Comparison of ENCODE assay signal across 8 cellular contexts in genomic region chr6:42744351-42744890, GRCh38. TPM values are rescaled to one million over a fixed set of nuclear protein-coding genes. Genes with fewer than 3 reads are reported as not detected.
A peak's percentile ranks its signal among the peaks of the same experiment; 100 is the strongest.
DNase-seq lines count a peak whose midpoint lies in the region; ATAC-seq and TF ChIP-seq lines count a peak whose summit lies in the region.

No MANE protein-coding gene starts in this region.

- intact Hi-C loops in activated naive CD4-positive, alpha-beta T cell treated with anti-CD3 and anti-CD28 coated beads for 36 hours (cut with micrococcal nuclease): loop anchor here (10.0 kb wide), 1 partner anchor 960 kb away; the partner anchor contains the start of genes PRICKLE4 and TOMM6
- intact Hi-C loops in transverse colon (cut with DNase I; ENCODE audit: low total_unique reads): no loop called here
- intact Hi-C loops in sciatic nerve (cut with DNase I): loop anchor here (10.0 kb wide), 1 partner anchor 130 kb away; the partner anchor contains the start of gene RPL7L1

- no peak for TF ChIP-seq POLR2A in transverse colon (IDR thresholded peaks at IDR 0.05)

- no peak overlapping the region for H3K27ac Mint-ChIP-seq in activated naive CD4-positive, alpha-beta T cell treated with anti-CD3 and anti-CD28 coated beads for 36 hours
- peak overlapping the region in 1 of 2 donors; percentile 90 for H3K27ac Mint-ChIP-seq in activated naive CD4-positive, alpha-beta T cell treated with anti-CD3 and anti-CD28 coated beads, Interleukin-2, amount 50 U/mL, for 72 hours
- peak overlapping the region; percentile 52 for H3K27ac Mint-ChIP-seq in activated naive CD8-positive, alpha-beta T cell treated with anti-CD3 and anti-CD28 coated beads, Interleukin-2, amount 50 U/mL, for 24 hours

- in situ Hi-C loops in transverse colon (cut with MboI; ENCODE audit: low pct_ligation_motif_present in 1 of 4, low pct_unique_long_range_greater_than_20kb in 1 of 4, low sequenced_read_pairs in 3 of 4): loop anchor here in 2 of 4 donors (25.0 kb wide), 2 partner anchors 118 to 143 kb away; partner anchors contain the start of gene RPL7L1 (in 1 of the 2)

- H3K27ac ChIP-seq in liver (ENCODE audit: low read depth in 1 of 2, low read length in 2 of 2) (no peak overlapping the region), transverse colon (peak overlapping the region; percentile 95 to 99 (median 98))

- no peak overlapping the region for H3K9ac ChIP-seq in liver (ENCODE audit: low read depth in 1 of 2, low read length in 2 of 2)

- H3K36me3 ChIP-seq in liver (ENCODE audit: control insufficient read depth in 4 of 4, insufficient read depth in 3 of 4, low read depth in 1 of 4, low read length in 3 of 4) (no peaks in the 10 kb centered on the region), transverse colon (no peaks in the 10 kb centered on the region)

- H3K4me3 ChIP-seq in liver (ENCODE audit: low read depth in 1 of 3, low read length in 3 of 3) (peak overlapping the region; percentile 77 to 93 (median 90)), transverse colon (peak overlapping the region; percentile 86 to 98 (median 91))

- no peak for TF ChIP-seq EP300 in transverse colon (IDR thresholded peaks at IDR 0.05; ENCODE audit: low read depth)

- H3K9me3 ChIP-seq in liver (ENCODE audit: control insufficient read depth in 4 of 4, low read length in 3 of 4): no peaks in the 10 kb centered on the region
- no peaks in the 10 kb centered on the region for H3K9me3 ChIP-seq in transverse colon

- H3K36me3 Mint-ChIP-seq in activated naive CD4-positive, alpha-beta T cell treated with anti-CD3 and anti-CD28 coated beads for 36 hours (ENCODE audit: low read depth): peaks cover 12% of the 10 kb centered on the region
- H3K36me3 Mint-ChIP-seq in activated naive CD4-positive, alpha-beta T cell treated with anti-CD3 and anti-CD28 coated beads, Interleukin-2, amount 50 U/mL, for 72 hours: peaks cover 26% of the 10 kb centered on the region in 2 donors
- H3K36me3 Mint-ChIP-seq in activated naive CD8-positive, alpha-beta T cell treated with anti-CD3 and anti-CD28 coated beads, Interleukin-2, amount 50 U/mL, for 24 hours (ENCODE audit: low read depth): peaks cover 18% of the 10 kb centered on the region

- peak overlapping the region; percentile 100 for H3K4me3 Mint-ChIP-seq in activated naive CD4-positive, alpha-beta T cell treated with anti-CD3 and anti-CD28 coated beads for 36 hours
- peak overlapping the region; percentile 95 for H3K4me3 Mint-ChIP-seq in activated naive CD8-positive, alpha-beta T cell treated with anti-CD3 and anti-CD28 coated beads, Interleukin-2, amount 50 U/mL, for 24 hours

- DNase-seq in activated naive CD4-positive, alpha-beta T cell treated with anti-CD3 and anti-CD28 coated beads for 36 hours: no peak
- DNase-seq in activated naive CD4-positive, alpha-beta T cell treated with anti-CD3 and anti-CD28 coated beads, Interleukin-2, amount 50 U/mL, for 72 hours (ENCODE audit: low spot score in 2 of 2): no peak
- DNase-seq in activated naive CD8-positive, alpha-beta T cell treated with anti-CD3 and anti-CD28 coated beads, Interleukin-2, amount 50 U/mL, for 24 hours: no peak
- DNase-seq in transverse colon (no peak), sciatic nerve (ENCODE audit: low spot score) (no peak)

- no peak for ATAC-seq in activated naive CD4-positive, alpha-beta T cell treated with anti-CD3 and anti-CD28 coated beads, Interleukin-2, amount 50 U/mL, for 72 hours
- no peak for ATAC-seq in activated naive CD8-positive, alpha-beta T cell treated with anti-CD3 and anti-CD28 coated beads, Interleukin-2, amount 50 U/mL, for 24 hours
- ATAC-seq in GM21576 (IDR thresholded peaks at IDR 0.05; ENCODE audit: unreplicated experiment) (no peak), GM18868 (IDR thresholded peaks at IDR 0.05; ENCODE audit: unreplicated experiment) (no peak), sciatic nerve (no peak)

- H3K27me3 ChIP-seq in liver (ENCODE audit: control insufficient read depth in 4 of 4, insufficient read depth in 4 of 4, low read length in 3 of 4) (no peaks in the 10 kb centered on the region), transverse colon (no peaks in the 10 kb centered on the region)

- H3K4me1 Mint-ChIP-seq in activated naive CD4-positive, alpha-beta T cell treated with anti-CD3 and anti-CD28 coated beads for 36 hours (ENCODE audit: low read depth): peaks cover 25% of the 10 kb centered on the region
- H3K4me1 Mint-ChIP-seq in activated naive CD8-positive, alpha-beta T cell treated with anti-CD3 and anti-CD28 coated beads, Interleukin-2, amount 50 U/mL, for 24 hours: peaks cover 36% of the 10 kb centered on the region

- 56% methylated on average over 21 of the region's 21 CpGs for WGBS in liver
- WGBS in transverse colon (ENCODE audit: low coverage in 1 of 2), 2 donors: 60 to 72% methylated on average over 3 to 21 of the region's 21 CpGs

- no peaks in the 10 kb centered on the region for H3K27me3 Mint-ChIP-seq in activated naive CD4-positive, alpha-beta T cell treated with anti-CD3 and anti-CD28 coated beads for 36 hours (ENCODE audit: low read depth)
- H3K27me3 Mint-ChIP-seq in activated naive CD8-positive, alpha-beta T cell treated with anti-CD3 and anti-CD28 coated beads, Interleukin-2, amount 50 U/mL, for 24 hours: no peaks in the 10 kb centered on the region

- H3K4me1 ChIP-seq in liver (ENCODE audit: control insufficient read depth in 4 of 4, insufficient read depth in 4 of 4, low read length in 3 of 4): peaks cover 7 to 27% (median 13%) of the 10 kb centered on the region in 4 donors
- H3K4me1 ChIP-seq in transverse colon: peaks cover 16 to 27% (median 24%) of the 10 kb centered on the region in 4 donors

- no peak for TF ChIP-seq RAD21 in liver (IDR thresholded peaks at IDR 0.05)

- TF ChIP-seq CTCF in liver (IDR thresholded peaks at IDR 0.05; ENCODE audit: low read depth, low read length, missing input control) (no peak), transverse colon (IDR thresholded peaks at IDR 0.05) (no peak)

- H3K9me3 Mint-ChIP-seq in activated naive CD4-positive, alpha-beta T cell treated with anti-CD3 and anti-CD28 coated beads for 36 hours: peaks cover 8% of the 10 kb centered on the region
- H3K9me3 Mint-ChIP-seq in activated naive CD4-positive, alpha-beta T cell treated with anti-CD3 and anti-CD28 coated beads, Interleukin-2, amount 50 U/mL, for 72 hours: peaks cover 0 to 7% of the 10 kb centered on the region in 2 donors
- H3K9me3 Mint-ChIP-seq in activated naive CD8-positive, alpha-beta T cell treated with anti-CD3 and anti-CD28 coated beads, Interleukin-2, amount 50 U/mL, for 24 hours: no peaks in the 10 kb centered on the region

- CTCF ChIA-PET in activated naive CD4-positive, alpha-beta T cell treated with anti-CD3 and anti-CD28 coated beads for 36 hours (lab: Charles Lee): interaction anchor here (0.9 kb wide), 1 partner anchor 26 kb away, joined by 3 read pairs; no protein-coding TSS in a partner anchor

TF ChIP-seq in liver, 16 proteins besides CTCF, POLR2A, EP300 and RAD21:
- TF ChIP-seq EGR1 (IDR thresholded peaks at IDR 0.05; ENCODE audit: low read depth in 2 of 2) (no peak), REST (IDR thresholded peaks at IDR 0.05) (no peak), SP1 (IDR thresholded peaks at IDR 0.05) (no peak), HNF4A (conservative IDR thresholded peaks at IDR 0.05) (no peak)

RNA-seq across cellular contexts. Expression of gene TBCC, which starts 1.5 kb away (rescaled TPM):
- total RNA-seq in activated naive CD4-positive, alpha-beta T cell treated with anti-CD3 and anti-CD28 coated beads for 36 hours: 10 to 100 TPM; 12.6 to 12.9 TPM
- total RNA-seq in activated naive CD4-positive, alpha-beta T cell treated with anti-CD3 and anti-CD28 coated beads, Interleukin-2, amount 50 U/mL, for 72 hours: 10 to 100 TPM; 14.2 to 19.5 TPM
- 10 to 100 TPM; 12.4 to 13.5 TPM for total RNA-seq in liver
- polyA plus RNA-seq in liver: 10 to 100 TPM in 1 of 2 donors, 1 to 10 TPM in 1; 6.9 to 10.9 TPM
- total RNA-seq in transverse colon: 10 to 100 TPM in 3 of 4 donors, 1 to 10 TPM in 1; 5.2 to 43.3 (median 27.3) TPM
- 12.7 TPM for total RNA-seq in sciatic nerve

RNA-seq across cellular contexts. Expression of gene PRPH2, which starts 22.0 kb away (rescaled TPM):
- not detected for total RNA-seq in activated naive CD4-positive, alpha-beta T cell treated with anti-CD3 and anti-CD28 coated beads for 36 hours
- not detected for total RNA-seq in activated naive CD4-positive, alpha-beta T cell treated with anti-CD3 and anti-CD28 coated beads, Interleukin-2, amount 50 U/mL, for 72 hours
- under 1 TPM; 0.08 to 0.33 TPM for total RNA-seq in liver
- under 1 TPM; 0.06 to 0.17 TPM for polyA plus RNA-seq in liver
- 1 to 10 TPM in 1 of 4 donors, under 1 TPM in 2, not detected in 1; 0.27 to 1.1 (median 0.32) TPM for total RNA-seq in transverse colon
- 2.4 TPM for total RNA-seq in sciatic nerve

RNA-seq across cellular contexts. Expression of gene BICRAL, which starts 37.4 kb away (rescaled TPM):
- 1 to 10 TPM; 7.8 to 7.9 TPM for total RNA-seq in activated naive CD4-positive, alpha-beta T cell treated with anti-CD3 and anti-CD28 coated beads for 36 hours
- total RNA-seq in activated naive CD4-positive, alpha-beta T cell treated with anti-CD3 and anti-CD28 coated beads, Interleukin-2, amount 50 U/mL, for 72 hours: 10 to 100 TPM; 12.4 to 15.0 TPM
- total RNA-seq in liver: 1 to 10 TPM; 5.5 to 6.8 TPM
- polyA plus RNA-seq in liver: 1 to 10 TPM; 1.7 to 2.3 TPM
- 10 to 100 TPM; 14.7 to 34.8 (median 21.5) TPM for total RNA-seq in transverse colon
- 27.7 TPM for total RNA-seq in sciatic nerve

Comparison
In these comparisons a context has a peak if more than half of its experiments do, and no peak if none do; other contexts are left out.
1. H3K27ac ChIP-seq: peak in transverse colon (4 of 4); none in liver (0 of 2).